23 cellular contexts compared by ENCODE assay signal in genomic region chr3:71759401-71759800, GRCh38. TPM values are rescaled to one million over a fixed set of nuclear protein-coding genes. Genes with fewer than 3 reads are reported as not detected.
"Had no signal": no experiment of that assay in that cellular context is flagged by ENCODE, and none has a peak within 500 bp of the region (broad histone marks: within the 10 kb centered on the region; RNA-seq: fewer than 3 reads in every experiment).

No MANE protein-coding gene starts in this region.

- H3K27ac Mint-ChIP-seq: activated naive CD4-positive, alpha-beta T cell treated with anti-CD3 and anti-CD28 coated beads, Interleukin-2, amount 50 U/mL, for 72 hours; stimulated activated memory B cell treated with anti-CD40 and anti-IgM and Interleukin-4, amounts not matched to agents 10 μg/mL and 1 μg/mL and 100 μg/mL, for 72 hours; T-cell had no signal

- ATAC-seq: activated naive CD4-positive, alpha-beta T cell treated with anti-CD3 and anti-CD28 coated beads, Interleukin-2, amount 50 U/mL, for 72 hours; esophagus mucosa; gastrocnemius medialis; sciatic nerve; stimulated activated memory B cell treated with anti-CD40 and anti-IgM and Interleukin-4, amounts not matched to agents 10 μg/mL and 1 μg/mL and 100 μg/mL, for 72 hours; T-cell had no signal

- H3K9me3 Mint-ChIP-seq: activated naive CD4-positive, alpha-beta T cell treated with anti-CD3 and anti-CD28 coated beads, Interleukin-2, amount 50 U/mL, for 72 hours; stimulated activated memory B cell treated with anti-CD40 and anti-IgM and Interleukin-4, amounts not matched to agents 10 μg/mL and 1 μg/mL and 100 μg/mL, for 72 hours; T-cell had no signal

- H3K9me3 ChIP-seq: adrenal gland, breast epithelium, gastrocnemius medialis, left ventricle myocardium inferior, thoracic aorta had no signal

- H3K36me3 ChIP-seq: adrenal gland, breast epithelium, gastrocnemius medialis, left ventricle myocardium inferior, thoracic aorta had no signal

- H3K4me3 Mint-ChIP-seq: stimulated activated memory B cell treated with anti-CD40 and anti-IgM and Interleukin-4, amounts not matched to agents 10 μg/mL and 1 μg/mL and 100 μg/mL, for 72 hours; T-cell had no signal

- H3K4me1 ChIP-seq: adrenal gland, breast epithelium, gastrocnemius medialis, left ventricle myocardium inferior, parathyroid adenoma had no signal

- H3K4me1 Mint-ChIP-seq: stimulated activated memory B cell treated with anti-CD40 and anti-IgM and Interleukin-4, amounts not matched to agents 10 μg/mL and 1 μg/mL and 100 μg/mL, for 72 hours had no signal

- H3K27ac ChIP-seq: adrenal gland, breast epithelium, gastrocnemius medialis, left ventricle myocardium inferior, parathyroid adenoma, thoracic aorta had no signal

- DNase-seq: activated CD4-positive, alpha-beta T cell treated with anti-CD3 and anti-CD28 coated beads, Interleukin-2, amount 50 U/mL, for 4 hours; activated CD4-positive, CD25-positive, alpha-beta regulatory T cell treated with anti-CD3 and anti-CD28 coated beads, Interleukin-2, amount 50 U/mL, for 72 hours; activated gamma-delta T cell treated with Interleukin-2 at 50 U/mL for 16 hours; adrenal gland; effector CD8-positive, alpha-beta T cell; gastrocnemius medialis; left ventricle myocardium inferior; mammary epithelial cell; stimulated activated CD4-positive, alpha-beta T cell treated with anti-CD3 and anti-CD28 coated beads, Interleukin-4, amount 100 ng/mL, for 1 hour; T-cell; T1000 had no signal

- H3K4me3 ChIP-seq: adrenal gland, breast epithelium, gastrocnemius medialis, left ventricle myocardium inferior, smooth muscle cell, thoracic aorta had no signal

- H3K36me3 Mint-ChIP-seq: stimulated activated memory B cell treated with anti-CD40 and anti-IgM and Interleukin-4, amounts not matched to agents 10 μg/mL and 1 μg/mL and 100 μg/mL, for 72 hours; T-cell had no signal

RNA-seq across cellular contexts. Expression of gene GPR27, which starts 5.7 kb away (rescaled TPM):
- total RNA-seq: myocyte had no signal

RNA-seq across cellular contexts. Expression of gene PROK2, which starts 25.5 kb away (rescaled TPM):
- total RNA-seq: activated naive CD4-positive, alpha-beta T cell treated with anti-CD3 and anti-CD28 coated beads, Interleukin-2, amount 50 U/mL, for 72 hours; astrocyte; breast epithelium; esophagus mucosa; kidney epithelial cell; mammary epithelial cell; myocyte; smooth muscle cell; ureter had no signal
- polyA plus RNA-seq: mammary epithelial cell, smooth muscle cell had no signal
